Comparison of ENCODE assay signal across 18 cellular contexts in the genomic region with DNA sequence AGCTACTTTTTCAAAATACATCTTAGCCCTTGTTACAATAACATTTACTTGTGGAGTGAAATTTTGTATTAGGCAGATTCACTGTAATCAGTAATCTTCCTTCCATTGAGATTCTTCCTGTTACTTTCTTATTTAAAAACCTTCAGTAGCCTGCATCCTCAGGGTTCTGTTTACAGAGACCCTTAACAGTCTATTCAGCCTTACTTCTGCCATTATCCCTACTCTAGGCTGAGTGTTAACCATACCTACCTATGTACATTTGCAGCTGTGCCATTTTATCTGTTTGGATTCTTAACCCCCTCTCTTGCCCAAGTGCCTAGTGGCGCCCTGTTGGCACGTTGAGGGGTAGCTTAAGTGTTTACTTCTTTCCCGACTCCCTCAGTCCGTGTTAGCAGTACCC.
"Had no signal": no experiment of that assay in that cellular context is flagged by ENCODE, and none has a peak within 500 bp of the region (broad histone marks: within the 10 kb centered on the region; RNA-seq: fewer than 3 reads in every experiment).

No MANE protein-coding gene starts in this region.

- H3K27ac Mint-ChIP-seq: activated naive CD4-positive, alpha-beta T cell treated with anti-CD3 and anti-CD28 coated beads, Interleukin-2, amount 50 U/mL, for 72 hours; dendritic cell treated with granulocyte-macrophage colony-stimulating factor and Interleukin-4, amounts not matched to agents 40 ng/mL and 50 ng/mL, for 4 days; nephron progenitor cell had no signal

- H3K9me3 ChIP-seq: mucosa of descending colon, psoas muscle, right lobe of liver, spleen, transverse colon had no signal

- H3K36me3 ChIP-seq: brain microvascular endothelial cell, right lobe of liver, spleen, transverse colon had no signal

- DNase-seq: activated T-cell treated with anti-CD3 and anti-CD28 coated beads, Interleukin-2, amount 50 U/mL, for 1 hour; amniotic stem cell; brain microvascular endothelial cell; cerebellar nuclear complex; effector memory CD8-positive, alpha-beta T cell; mucosa of descending colon; nephron progenitor cell; psoas muscle; right lobe of liver; spleen; stimulated activated CD4-positive, alpha-beta T cell treated with anti-CD3 and anti-CD28 coated beads, Interleukin-1b, Interleukin-23, amount 100 ng/mL, for 48 hours; stimulated activated naive B cell treated with anti-CD40 and anti-IgM and Interleukin-4, amounts not matched to agents 10 μg/mL and 1 μg/mL and 100 μg/mL, for 72 hours; T-helper 2 cell; transverse colon had no signal

- H3K4me3 Mint-ChIP-seq: dendritic cell treated with granulocyte-macrophage colony-stimulating factor and Interleukin-4, amounts not matched to agents 40 ng/mL and 50 ng/mL, for 4 days; effector memory CD8-positive, alpha-beta T cell; nephron progenitor cell had no signal

- H3K27me3 ChIP-seq: brain microvascular endothelial cell, right lobe of liver, spleen, transverse colon had no signal

- ATAC-seq: activated naive CD4-positive, alpha-beta T cell treated with anti-CD3 and anti-CD28 coated beads, Interleukin-2, amount 50 U/mL, for 72 hours; effector memory CD8-positive, alpha-beta T cell; mucosa of descending colon; psoas muscle; right lobe of liver had no signal

- H3K27ac ChIP-seq: brain microvascular endothelial cell, epithelial cell of prostate, psoas muscle, right lobe of liver, transverse colon had no signal

- H3K4me3 ChIP-seq: lung, mucosa of descending colon, psoas muscle, right lobe of liver, spleen, transverse colon had no signal

- H3K27me3 Mint-ChIP-seq: dendritic cell treated with granulocyte-macrophage colony-stimulating factor and Interleukin-4, amounts not matched to agents 40 ng/mL and 50 ng/mL, for 4 days; effector memory CD8-positive, alpha-beta T cell; stimulated activated naive B cell treated with anti-CD40 and anti-IgM and Interleukin-4, amounts not matched to agents 10 μg/mL and 1 μg/mL and 100 μg/mL, for 72 hours had no signal

- H3K9me3 Mint-ChIP-seq: dendritic cell treated with granulocyte-macrophage colony-stimulating factor and Interleukin-4, amounts not matched to agents 40 ng/mL and 50 ng/mL, for 4 days; effector memory CD8-positive, alpha-beta T cell; nephron progenitor cell had no signal
